In genomic region chr5:171770153-171770552, GRCh38 we compare ENCODE assay signal across 1 cellular context.
TF ChIP-seq lines count a peak whose summit lies in the region.

No MANE protein-coding gene starts in this region.

TF ChIP-seq in WTC11, 78 proteins besides CTCF, POLR2A, EP300 and RAD21 (continued from another document):
- TF ChIP-seq, protein P1, sequence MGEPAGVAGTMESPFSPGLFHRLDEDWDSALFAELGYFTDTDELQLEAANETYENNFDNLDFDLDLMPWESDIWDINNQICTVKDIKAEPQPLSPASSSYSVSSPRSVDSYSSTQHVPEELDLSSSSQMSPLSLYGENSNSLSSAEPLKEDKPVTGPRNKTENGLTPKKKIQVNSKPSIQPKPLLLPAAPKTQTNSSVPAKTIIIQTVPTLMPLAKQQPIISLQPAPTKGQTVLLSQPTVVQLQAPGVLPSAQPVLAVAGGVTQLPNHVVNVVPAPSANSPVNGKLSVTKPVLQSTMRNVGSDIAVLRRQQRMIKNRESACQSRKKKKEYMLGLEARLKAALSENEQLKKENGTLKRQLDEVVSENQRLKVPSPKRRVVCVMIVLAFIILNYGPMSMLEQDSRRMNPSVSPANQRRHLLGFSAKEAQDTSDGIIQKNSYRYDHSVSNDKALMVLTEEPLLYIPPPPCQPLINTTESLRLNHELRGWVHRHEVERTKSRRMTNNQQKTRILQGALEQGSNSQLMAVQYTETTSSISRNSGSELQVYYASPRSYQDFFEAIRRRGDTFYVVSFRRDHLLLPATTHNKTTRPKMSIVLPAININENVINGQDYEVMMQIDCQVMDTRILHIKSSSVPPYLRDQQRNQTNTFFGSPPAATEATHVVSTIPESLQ (CRISPR knock-in tag; IDR thresholded peaks at IDR 0.05), result no peak
- TF ChIP-seq, protein P2, sequence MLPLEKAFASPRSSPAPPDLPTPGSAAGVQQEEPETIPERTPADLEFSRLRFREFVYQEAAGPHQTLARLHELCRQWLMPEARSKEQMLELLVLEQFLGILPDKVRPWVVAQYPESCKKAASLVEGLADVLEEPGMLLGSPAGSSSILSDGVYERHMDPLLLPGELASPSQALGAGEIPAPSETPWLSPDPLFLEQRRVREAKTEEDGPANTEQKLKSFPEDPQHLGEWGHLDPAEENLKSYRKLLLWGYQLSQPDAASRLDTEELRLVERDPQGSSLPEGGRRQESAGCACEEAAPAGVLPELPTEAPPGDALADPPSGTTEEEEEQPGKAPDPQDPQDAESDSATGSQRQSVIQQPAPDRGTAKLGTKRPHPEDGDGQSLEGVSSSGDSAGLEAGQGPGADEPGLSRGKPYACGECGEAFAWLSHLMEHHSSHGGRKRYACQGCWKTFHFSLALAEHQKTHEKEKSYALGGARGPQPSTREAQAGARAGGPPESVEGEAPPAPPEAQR (CRISPR knock-in tag; IDR thresholded peaks at IDR 0.05), result no peak
- TF ChIP-seq GABPB1 (CRISPR knock-in tag; IDR thresholded peaks at IDR 0.05), result no peak
- TF ChIP-seq, protein P3, sequence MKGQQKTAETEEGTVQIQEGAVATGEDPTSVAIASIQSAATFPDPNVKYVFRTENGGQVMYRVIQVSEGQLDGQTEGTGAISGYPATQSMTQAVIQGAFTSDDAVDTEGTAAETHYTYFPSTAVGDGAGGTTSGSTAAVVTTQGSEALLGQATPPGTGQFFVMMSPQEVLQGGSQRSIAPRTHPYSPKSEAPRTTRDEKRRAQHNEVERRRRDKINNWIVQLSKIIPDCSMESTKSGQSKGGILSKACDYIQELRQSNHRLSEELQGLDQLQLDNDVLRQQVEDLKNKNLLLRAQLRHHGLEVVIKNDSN (CRISPR knock-in tag; IDR thresholded peaks at IDR 0.05), result no peak
- no peak for TF ChIP-seq ZNF512 (CRISPR knock-in tag; IDR thresholded peaks at IDR 0.05; ENCODE audit: borderline replicate concordance)
- TF ChIP-seq ATF2 (CRISPR knock-in tag; IDR thresholded peaks at IDR 0.05; ENCODE audit: borderline replicate concordance, low read depth), result no peak
- no peak for TF ChIP-seq TEAD4 (CRISPR knock-in tag; IDR thresholded peaks at IDR 0.05)
